ENCODE assay signal across 19 cellular contexts in genomic region chr5:56053363-56053762, GRCh38. TPM values are rescaled to one million over a fixed set of nuclear protein-coding genes. Genes with fewer than 3 reads are reported as not detected.
A peak's percentile ranks its signal among the peaks of the same experiment; 100 is the strongest.
DNase-seq lines count a peak whose midpoint lies in the region; ATAC-seq lines count a peak whose summit lies in the region.
"Had no signal": no experiment of that assay in that cellular context is flagged by ENCODE, and none has a peak within 500 bp of the region (broad histone marks: within the 10 kb centered on the region; RNA-seq: fewer than 3 reads in every experiment).

No MANE protein-coding gene starts in this region.

- H2BK15ac ChIP-seq in mesenchymal stem cell (ENCODE audit: low read depth, poor library complexity, severe bottlenecking): no peak overlapping the region

- peak overlapping the region; percentile 6 to 92 for H2BK12ac ChIP-seq in mesenchymal stem cell (ENCODE audit: low read length in 2 of 2)

- no peak overlapping the region for H2AK5ac ChIP-seq in mesenchymal stem cell (ENCODE audit: low read length, severe bottlenecking)

- H3K4me2 ChIP-seq in mesenchymal stem cell (ENCODE audit: low read length, poor library complexity, severe bottlenecking): no peak overlapping the region
- H3K4me2 ChIP-seq: A549 had no signal

- no peak overlapping the region for H2AFZ ChIP-seq in mesenchymal stem cell (ENCODE audit: low read depth, low read length)

- no peaks in the 10 kb centered on the region for H3K79me1 ChIP-seq in mesenchymal stem cell (replicated peaks; ENCODE audit: low read length, poor library complexity, severe bottlenecking)

- ATAC-seq in T-cell (replicated peaks in 1 of 4): no peak
- ATAC-seq: A549, HCT116 had no signal

- H3K9me3 ChIP-seq in mesenchymal stem cell (ENCODE audit: control insufficient read depth, low read length) (peaks cover 10% of the 10 kb centered on the region), thymus (ENCODE audit: control insufficient read depth) (peaks cover 3% of the 10 kb centered on the region)

- CTCF ChIA-PET in T-cell (lab: Charles Lee): no interaction called here

- no peaks in the 10 kb centered on the region for H3K9me3 Mint-ChIP-seq in T-cell

- peaks cover 3% of the 10 kb centered on the region for H3K36me3 Mint-ChIP-seq in T-cell
- H3K36me3 Mint-ChIP-seq: CD4-positive, alpha-beta memory T cell had no signal

- H3K4me3 Mint-ChIP-seq in T-cell: no peak overlapping the region
- H3K4me3 Mint-ChIP-seq: HFFc6 had no signal

- H2BK5ac ChIP-seq in mesenchymal stem cell (ENCODE audit: low read depth, low read length, poor library complexity, severe bottlenecking): no peak overlapping the region

- no peaks in the 10 kb centered on the region for H3K27me3 Mint-ChIP-seq in T-cell
- H3K27me3 Mint-ChIP-seq: CD4-positive, alpha-beta memory T cell had no signal

- no peak overlapping the region for H3K4me3 ChIP-seq in mesenchymal stem cell (ENCODE audit: insufficient read depth in 1 of 2, low read depth in 1 of 2, low read length in 2 of 2)
- no peak overlapping the region for H3K4me3 ChIP-seq in thymus (ENCODE audit: low read length)
- H3K4me3 ChIP-seq: A549 had no signal

- WGBS in mesenchymal stem cell: 100% methylated on average over 3 of the region's 4 CpGs
- WGBS in thymus: 98% methylated on average over 4 of the region's 4 CpGs

- H3K4ac ChIP-seq in mesenchymal stem cell (ENCODE audit: low read depth in 1 of 2, low read length in 2 of 2): peak overlapping the region in 1 of 2 experiments; percentile 47

- peak overlapping the region in 1 of 2 experiments; percentile 39 for H3K14ac ChIP-seq in mesenchymal stem cell (ENCODE audit: low read length in 2 of 2)

- peaks cover 5% of the 10 kb centered on the region for H3K4me1 ChIP-seq in mesenchymal stem cell (ENCODE audit: control insufficient read depth, insufficient read depth, low read depth, low read length)
- peaks cover 14% of the 10 kb centered on the region for H3K4me1 ChIP-seq in thymus (ENCODE audit: control insufficient read depth, insufficient read depth, low read length)

- POLR2A ChIA-PET in T-cell (lab: Charles Lee): no interaction called here

- no peak overlapping the region for H3K9ac ChIP-seq in mesenchymal stem cell (ENCODE audit: low read length)

- no peak overlapping the region for H3K27ac ChIP-seq in mesenchymal stem cell (ENCODE audit: low read length, poor library complexity, severe bottlenecking)
- peak overlapping the region; percentile 5 for H3K27ac ChIP-seq in thymus (ENCODE audit: low read depth)
- H3K27ac ChIP-seq: 22Rv1, C4-2B had no signal

- H4K8ac ChIP-seq in mesenchymal stem cell (ENCODE audit: low read length): no peak overlapping the region

- H3K27me3 ChIP-seq in mesenchymal stem cell (ENCODE audit: control insufficient read depth in 1 of 2, insufficient read depth in 1 of 2, low read length in 2 of 2) (no peaks in the 10 kb centered on the region), thymus (ENCODE audit: control insufficient read depth, insufficient read depth) (no peaks in the 10 kb centered on the region)

- peak overlapping the region; percentile 50 to 72 for H3K18ac ChIP-seq in mesenchymal stem cell (ENCODE audit: low read depth in 1 of 2, low read length in 2 of 2)

- peak overlapping the region; percentile 11 to 78 for H3K27ac Mint-ChIP-seq in T-cell
- H3K27ac Mint-ChIP-seq: HFFc6 had no signal

- peaks cover 70 to 75% (median 74%) of the 10 kb centered on the region in 3 donors for H3K4me1 Mint-ChIP-seq in T-cell

- H3K36me3 ChIP-seq in mesenchymal stem cell (ENCODE audit: control insufficient read depth in 1 of 2, insufficient read depth in 2 of 2, low read depth in 1 of 2, low read length in 2 of 2): no peaks in the 10 kb centered on the region
- H3K36me3 ChIP-seq in thymus (ENCODE audit: control insufficient read depth, insufficient read depth): no peaks in the 10 kb centered on the region

- H2BK120ac ChIP-seq in mesenchymal stem cell (ENCODE audit: low read depth, low read length): peak overlapping the region; percentile 42

- peak overlapping the region; percentile 52 for H4K91ac ChIP-seq in mesenchymal stem cell (ENCODE audit: low read length)

- peak; percentile 4 for DNase-seq in NCI-H82 (lab: John Stamatoyannopoulos, UW)
- DNase-seq in NCI-H82 treated with DMSO at 0.1 percent for 48 hours (lab: John Stamatoyannopoulos, UW; ENCODE audit: unreplicated experiment): no peak
- DNase-seq in T-cell: no peak
- DNase-seq in mesenchymal stem cell: no peak
- no peak for DNase-seq in NCI-H526 (lab: John Stamatoyannopoulos, UW)
- DNase-seq in GF-D8 (lab: John Stamatoyannopoulos, UW): no peak
- DNase-seq: AML-193; CD4-positive, alpha-beta memory T cell; DMS153; DMS79; GDM1; GOT3; H7 had no signal

- H3K23ac ChIP-seq in mesenchymal stem cell (ENCODE audit: low read length in 2 of 2): no peak overlapping the region

RNA-seq across cellular contexts. Expression of gene IL6ST, which starts 58.6 kb away (rescaled TPM):
- total RNA-seq in T-cell: 100 to 1,000 TPM; 113 to 330 (median 129) TPM
- 1,394 TPM for polyA plus RNA-seq in mesenchymal stem cell (2013, experiment 1 of 2)
- 1,387 TPM for polyA plus RNA-seq in mesenchymal stem cell (2013, experiment 2 of 2)
- polyA plus RNA-seq in thymus: 94.1 TPM
